ENCODE assay signal across 2 cellular contexts in the genomic region with DNA sequence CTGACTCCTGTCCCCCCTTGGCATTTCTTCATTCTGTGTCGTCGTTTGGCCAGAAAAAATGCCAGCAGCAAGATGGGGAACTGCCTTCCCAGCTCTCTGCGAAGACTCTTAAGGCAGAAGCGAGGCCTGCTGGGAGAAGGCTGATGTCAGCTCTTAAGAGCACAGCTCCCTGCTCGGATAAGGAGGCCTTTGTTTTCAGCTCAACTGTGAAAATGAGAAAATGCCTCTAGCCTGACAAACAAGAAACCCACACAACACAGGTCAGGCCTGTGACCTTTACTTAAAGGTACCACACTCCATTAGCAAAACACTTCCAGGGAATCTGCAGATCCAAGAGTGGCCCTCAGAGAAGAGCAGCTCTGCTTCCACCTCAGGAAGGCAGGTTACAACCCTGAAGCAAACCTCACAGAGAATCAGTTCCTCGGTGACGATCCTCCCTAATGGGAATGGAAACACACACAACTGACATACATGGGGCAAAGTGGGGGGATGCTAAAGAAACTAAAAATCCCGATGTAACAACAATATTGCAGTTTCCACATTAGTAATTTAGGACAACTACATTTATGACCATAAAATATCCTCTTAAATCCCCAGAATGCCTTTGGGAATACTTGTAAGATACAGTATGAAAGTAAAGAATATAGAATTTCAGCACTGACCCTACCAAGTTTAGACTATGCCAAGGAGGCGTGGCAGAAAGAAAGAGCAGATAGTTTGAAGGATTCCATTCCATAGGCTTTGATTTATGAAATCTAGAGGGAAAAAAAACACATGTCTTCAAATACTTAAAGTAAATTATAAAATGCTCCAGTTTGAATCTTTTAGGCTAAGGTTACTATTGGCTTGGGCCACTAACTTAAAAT.
TF ChIP-seq lines count a peak whose summit lies in the region.

No MANE protein-coding gene starts in this region.

TF ChIP-seq in IMR-90, 13 proteins besides CTCF, POLR2A, EP300 and RAD21:
- TF ChIP-seq CEBPB (IDR thresholded peaks at IDR 0.05; ENCODE audit: low read depth, low read length): no peak
- TF ChIP-seq MAZ (IDR thresholded peaks at IDR 0.05; ENCODE audit: borderline replicate concordance, low read depth, low read length): no peak
- no peak for TF ChIP-seq CHD1 (IDR thresholded peaks at IDR 0.05; ENCODE audit: low read depth, low read length)
- TF ChIP-seq FOS (IDR thresholded peaks at IDR 0.05; ENCODE audit: low read depth, low read length): no peak
- no peak for TF ChIP-seq RCOR1 (IDR thresholded peaks at IDR 0.05; ENCODE audit: insufficient replicate concordance, low read length)
- TF ChIP-seq, protein P1, sequence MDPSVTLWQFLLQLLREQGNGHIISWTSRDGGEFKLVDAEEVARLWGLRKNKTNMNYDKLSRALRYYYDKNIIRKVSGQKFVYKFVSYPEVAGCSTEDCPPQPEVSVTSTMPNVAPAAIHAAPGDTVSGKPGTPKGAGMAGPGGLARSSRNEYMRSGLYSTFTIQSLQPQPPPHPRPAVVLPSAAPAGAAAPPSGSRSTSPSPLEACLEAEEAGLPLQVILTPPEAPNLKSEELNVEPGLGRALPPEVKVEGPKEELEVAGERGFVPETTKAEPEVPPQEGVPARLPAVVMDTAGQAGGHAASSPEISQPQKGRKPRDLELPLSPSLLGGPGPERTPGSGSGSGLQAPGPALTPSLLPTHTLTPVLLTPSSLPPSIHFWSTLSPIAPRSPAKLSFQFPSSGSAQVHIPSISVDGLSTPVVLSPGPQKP (IDR thresholded peaks at IDR 0.05; ENCODE audit: borderline replicate concordance, low read depth, low read length): no peak
- TF ChIP-seq SMC3 (IDR thresholded peaks at IDR 0.05; ENCODE audit: low read depth, low read length): no peak
- TF ChIP-seq, protein P2, sequence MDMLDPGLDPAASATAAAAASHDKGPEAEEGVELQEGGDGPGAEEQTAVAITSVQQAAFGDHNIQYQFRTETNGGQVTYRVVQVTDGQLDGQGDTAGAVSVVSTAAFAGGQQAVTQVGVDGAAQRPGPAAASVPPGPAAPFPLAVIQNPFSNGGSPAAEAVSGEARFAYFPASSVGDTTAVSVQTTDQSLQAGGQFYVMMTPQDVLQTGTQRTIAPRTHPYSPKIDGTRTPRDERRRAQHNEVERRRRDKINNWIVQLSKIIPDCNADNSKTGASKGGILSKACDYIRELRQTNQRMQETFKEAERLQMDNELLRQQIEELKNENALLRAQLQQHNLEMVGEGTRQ (IDR thresholded peaks at IDR 0.05; ENCODE audit: low read depth, low read length): no peak
- TF ChIP-seq MAFK (IDR thresholded peaks at IDR 0.05; ENCODE audit: low read depth, low read length): no peak
- TF ChIP-seq RFX5 (IDR thresholded peaks at IDR 0.05; ENCODE audit: low read depth, low read length): no peak
- no peak for TF ChIP-seq BHLHE40 (IDR thresholded peaks at IDR 0.05; ENCODE audit: low read depth, low read length)
- TF ChIP-seq MXI1 (IDR thresholded peaks at IDR 0.05; ENCODE audit: borderline replicate concordance, low read depth, low read length): no peak
- no peak for TF ChIP-seq NFE2L2 (IDR thresholded peaks at IDR 0.05; ENCODE audit: low read depth, low read length)

TF ChIP-seq in K562, 482 proteins besides CTCF, POLR2A, EP300 and RAD21:
- TF ChIP-seq, protein P3, sequence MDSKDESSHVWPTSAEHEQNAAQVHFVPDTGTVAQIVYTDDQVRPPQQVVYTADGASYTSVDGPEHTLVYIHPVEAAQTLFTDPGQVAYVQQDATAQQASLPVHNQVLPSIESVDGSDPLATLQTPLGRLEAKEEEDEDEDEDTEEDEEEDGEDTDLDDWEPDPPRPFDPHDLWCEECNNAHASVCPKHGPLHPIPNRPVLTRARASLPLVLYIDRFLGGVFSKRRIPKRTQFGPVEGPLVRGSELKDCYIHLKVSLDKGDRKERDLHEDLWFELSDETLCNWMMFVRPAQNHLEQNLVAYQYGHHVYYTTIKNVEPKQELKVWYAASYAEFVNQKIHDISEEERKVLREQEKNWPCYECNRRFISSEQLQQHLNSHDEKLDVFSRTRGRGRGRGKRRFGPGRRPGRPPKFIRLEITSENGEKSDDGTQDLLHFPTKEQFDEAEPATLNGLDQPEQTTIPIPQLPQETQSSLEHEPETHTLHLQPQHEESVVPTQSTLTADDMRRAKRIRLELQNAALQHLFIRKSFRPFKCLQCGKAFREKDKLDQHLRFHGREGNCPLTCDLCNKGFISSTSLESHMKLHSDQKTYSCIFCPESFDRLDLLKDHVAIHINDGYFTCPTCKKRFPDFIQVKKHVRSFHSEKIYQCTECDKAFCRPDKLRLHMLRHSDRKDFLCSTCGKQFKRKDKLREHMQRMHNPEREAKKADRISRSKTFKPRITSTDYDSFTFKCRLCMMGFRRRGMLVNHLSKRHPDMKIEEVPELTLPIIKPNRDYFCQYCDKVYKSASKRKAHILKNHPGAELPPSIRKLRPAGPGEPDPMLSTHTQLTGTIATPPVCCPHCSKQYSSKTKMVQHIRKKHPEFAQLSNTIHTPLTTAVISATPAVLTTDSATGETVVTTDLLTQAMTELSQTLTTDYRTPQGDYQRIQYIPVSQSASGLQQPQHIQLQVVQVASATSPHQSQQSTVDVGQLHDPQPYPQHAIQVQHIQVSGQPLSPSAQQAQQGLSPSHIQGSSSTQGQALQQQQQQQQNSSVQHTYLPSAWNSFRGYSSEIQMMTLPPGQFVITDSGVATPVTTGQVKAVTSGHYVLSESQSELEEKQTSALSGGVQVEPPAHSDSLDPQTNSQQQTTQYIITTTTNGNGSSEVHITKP (IDR thresholded peaks at IDR 0.05; ENCODE audit: partially characterized antibody): peak; percentile 73
- TF ChIP-seq SPI1 (IDR thresholded peaks at IDR 0.05; ENCODE audit: borderline replicate concordance, low read depth, low read length) (0 out of 2 replicates have a peak, but pooled peaks have one; percentile 6), MYNN (IDR thresholded peaks at IDR 0.05) (peak; percentile 92), MYNN (CRISPR knock-in tag; IDR thresholded peaks at IDR 0.05) (no peak)
- TF ChIP-seq, protein P4, sequence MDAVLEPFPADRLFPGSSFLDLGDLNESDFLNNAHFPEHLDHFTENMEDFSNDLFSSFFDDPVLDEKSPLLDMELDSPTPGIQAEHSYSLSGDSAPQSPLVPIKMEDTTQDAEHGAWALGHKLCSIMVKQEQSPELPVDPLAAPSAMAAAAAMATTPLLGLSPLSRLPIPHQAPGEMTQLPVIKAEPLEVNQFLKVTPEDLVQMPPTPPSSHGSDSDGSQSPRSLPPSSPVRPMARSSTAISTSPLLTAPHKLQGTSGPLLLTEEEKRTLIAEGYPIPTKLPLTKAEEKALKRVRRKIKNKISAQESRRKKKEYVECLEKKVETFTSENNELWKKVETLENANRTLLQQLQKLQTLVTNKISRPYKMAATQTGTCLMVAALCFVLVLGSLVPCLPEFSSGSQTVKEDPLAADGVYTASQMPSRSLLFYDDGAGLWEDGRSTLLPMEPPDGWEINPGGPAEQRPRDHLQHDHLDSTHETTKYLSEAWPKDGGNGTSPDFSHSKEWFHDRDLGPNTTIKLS (IDR thresholded peaks at IDR 0.05; ENCODE audit: borderline replicate concordance, low read depth): no peak
